12 cellular contexts compared by ENCODE assay signal in genomic region chr1:65247419-65248359, GRCh38.
DNase-seq lines count a peak whose midpoint lies in the region; ATAC-seq and TF ChIP-seq lines count a peak whose summit lies in the region.
"Had no signal": no experiment of that assay in that cellular context is flagged by ENCODE, and none has a peak within 500 bp of the region (broad histone marks: within the 10 kb centered on the region; RNA-seq: fewer than 3 reads in every experiment).

No MANE protein-coding gene starts in this region.

- peak in 3 of 56 donors; percentile 22 to 33 (median 25) for TF ChIP-seq CTCF in dorsolateral prefrontal cortex (IDR thresholded peaks at IDR 0.05 in 54 of 56, conservative IDR thresholded peaks at IDR 0.05 in 2 of 56; ENCODE audit: low read depth in 1 of 56, partially characterized antibody in 56 of 56)
- no peak for TF ChIP-seq CTCF in lower lobe of right lung (IDR thresholded peaks at IDR 0.05)
- no peak for TF ChIP-seq CTCF in OCI-LY7 (conservative IDR thresholded peaks at IDR 0.05; ENCODE audit: low read length)

- ATAC-seq in activated CD4-positive, alpha-beta T cell treated with anti-CD3 and anti-CD28 coated beads for 36 hours = no peak
- ATAC-seq in lower lobe of right lung = no peak
- no peak for ATAC-seq in GM18867 (IDR thresholded peaks at IDR 0.05; ENCODE audit: unreplicated experiment)

- no peaks in the 10 kb centered on the region for H3K9me3 Mint-ChIP-seq in activated CD4-positive, alpha-beta T cell treated with anti-CD3 and anti-CD28 coated beads, Interleukin-2, amount 10 ng/mL, durations not matched to agents 24 days and 14 days
- no peaks in the 10 kb centered on the region for H3K9me3 Mint-ChIP-seq in activated CD4-positive, alpha-beta T cell treated with anti-CD3 and anti-CD28 coated beads for 36 hours (ENCODE audit: low read depth)

- peaks cover 35% of the 10 kb centered on the region for H3K27me3 Mint-ChIP-seq in activated CD4-positive, alpha-beta T cell treated with anti-CD3 and anti-CD28 coated beads, Interleukin-2, amount 10 ng/mL, durations not matched to agents 24 days and 14 days
- H3K27me3 Mint-ChIP-seq in activated CD4-positive, alpha-beta T cell treated with anti-CD3 and anti-CD28 coated beads for 36 hours = peaks cover 20% of the 10 kb centered on the region

- BruUV-seq in OCI-LY7 (replicated peaks; lab: Mats Ljungman, UMichigan) = no TSS peak

- peak; percentile 45 for DNase-seq in activated CD4-positive, alpha-beta T cell treated with anti-CD3 and anti-CD28 coated beads, Interleukin-2, amount 10 ng/mL, durations not matched to agents 24 days and 14 days
- DNase-seq in activated CD4-positive, alpha-beta T cell treated with anti-CD3 and anti-CD28 coated beads for 36 hours = no peak
- peak in 2 of 10 donors; percentile 26 to 37 for DNase-seq in dorsolateral prefrontal cortex
- DNase-seq in lower lobe of right lung = no peak
- DNase-seq in OCI-LY7 (ENCODE audit: low spot score) = no peak
- no peak for DNase-seq in activated effector memory CD4-positive, alpha-beta T cell treated with anti-CD3 and anti-CD28 coated beads, Interleukin-2, amount 50 U/mL, for 16 hours
- DNase-seq in SIG-M5 treated with dmso at 0.1 percent for 504 hours (lab: John Stamatoyannopoulos, UW; ENCODE audit: unreplicated experiment) = no peak
- DNase-seq: BE2C, NCI-H82, retina had no signal

- no peaks in the 10 kb centered on the region for H4K20me1 ChIP-seq in OCI-LY7 (ENCODE audit: insufficient read depth, low read length)

- no peaks in the 10 kb centered on the region for H3K36me3 ChIP-seq in lower lobe of right lung
- H3K36me3 ChIP-seq in OCI-LY7 (ENCODE audit: insufficient read depth, low read length) = no peaks in the 10 kb centered on the region
- H3K36me3 ChIP-seq: BE2C, uterus had no signal

- H3K4me3 Mint-ChIP-seq in activated CD4-positive, alpha-beta T cell treated with anti-CD3 and anti-CD28 coated beads, Interleukin-2, amount 10 ng/mL, durations not matched to agents 24 days and 14 days = no peak overlapping the region
- H3K4me3 Mint-ChIP-seq in activated CD4-positive, alpha-beta T cell treated with anti-CD3 and anti-CD28 coated beads for 36 hours = no peak overlapping the region

- H2AFZ ChIP-seq in OCI-LY7 (ENCODE audit: low read length) = no peak overlapping the region

- CTCF ChIA-PET in activated CD4-positive, alpha-beta T cell treated with anti-CD3 and anti-CD28 coated beads for 36 hours (lab: Charles Lee) = interaction anchor here (1.1 to 1.2 kb wide), 2 partner anchors 11 to 13 kb away, joined by 3 to 4 read pairs; no protein-coding TSS in a partner anchor
- CTCF ChIA-PET in OCI-LY7 (lab: Charles Lee; ENCODE audit: unreplicated experiment) = interaction anchor here (0.5 kb wide), 1 partner anchor 225 kb away, joined by 4 read pairs; no protein-coding TSS in a partner anchor

- peak overlapping the region in 28 of 59 donors; percentile 4 to 57 (median 23) for H3K4me3 ChIP-seq in dorsolateral prefrontal cortex
- H3K4me3 ChIP-seq in lower lobe of right lung = no peak overlapping the region
- no peak overlapping the region for H3K4me3 ChIP-seq in OCI-LY7 (ENCODE audit: low read depth, low read length, poor library complexity, severe bottlenecking)
- H3K4me3 ChIP-seq: uterus had no signal

- intact Hi-C loops in activated CD4-positive, alpha-beta T cell treated with anti-CD3 and anti-CD28 coated beads, Interleukin-2, amount 10 ng/mL, durations not matched to agents 24 days and 14 days (cut with micrococcal nuclease) = no loop called here
- intact Hi-C loops in activated CD4-positive, alpha-beta T cell treated with anti-CD3 and anti-CD28 coated beads for 36 hours (cut with DNase I, micrococcal nuclease) = no loop called here
- intact Hi-C loops in dorsolateral prefrontal cortex (cut with DNase I) = no loop called here
- intact Hi-C loops in lower lobe of right lung (cut with DNase I) = no loop called here
- intact Hi-C loops in OCI-LY7 (cut with micrococcal nuclease; ENCODE audit: unreplicated experiment) = no loop called here

- H3K9me3 ChIP-seq in lower lobe of right lung = no peaks in the 10 kb centered on the region
- H3K9me3 ChIP-seq in OCI-LY7 (ENCODE audit: low read length) = no peaks in the 10 kb centered on the region
- H3K9me3 ChIP-seq: BE2C, uterus had no signal

- H3K27ac Mint-ChIP-seq in activated CD4-positive, alpha-beta T cell treated with anti-CD3 and anti-CD28 coated beads, Interleukin-2, amount 10 ng/mL, durations not matched to agents 24 days and 14 days = no peak overlapping the region
- no peak overlapping the region for H3K27ac Mint-ChIP-seq in activated CD4-positive, alpha-beta T cell treated with anti-CD3 and anti-CD28 coated beads for 36 hours

- no peaks in the 10 kb centered on the region for H3K9me2 ChIP-seq in OCI-LY7 (ENCODE audit: insufficient read depth, low read length)

- H3K79me2 ChIP-seq in OCI-LY7 (ENCODE audit: insufficient read depth, low read depth, low read length) = no peaks in the 10 kb centered on the region

- H3K27me3 ChIP-seq in dorsolateral prefrontal cortex (no peaks in the 10 kb centered on the region), lower lobe of right lung (ENCODE audit: low read depth) (no peaks in the 10 kb centered on the region)
- H3K27me3 ChIP-seq: BE2C, uterus had no signal

- no peak overlapping the region for H3K4me2 ChIP-seq in OCI-LY7 (ENCODE audit: low read length)

- H3K36me3 Mint-ChIP-seq in activated CD4-positive, alpha-beta T cell treated with anti-CD3 and anti-CD28 coated beads, Interleukin-2, amount 10 ng/mL, durations not matched to agents 24 days and 14 days (ENCODE audit: low read depth) = peaks cover 2% of the 10 kb centered on the region
- no peaks in the 10 kb centered on the region for H3K36me3 Mint-ChIP-seq in activated CD4-positive, alpha-beta T cell treated with anti-CD3 and anti-CD28 coated beads for 36 hours (ENCODE audit: low read depth)

- H3K27ac ChIP-seq in dorsolateral prefrontal cortex (peak overlapping the region in 57 of 59 donors; percentile 1 to 100 (median 87)), lower lobe of right lung (peak overlapping the region; percentile 66), OCI-LY7 (ENCODE audit: low read depth, low read length, poor library complexity, severe bottlenecking) (no peak overlapping the region)
- H3K27ac ChIP-seq: uterus had no signal

- POLR2A ChIA-PET in activated CD4-positive, alpha-beta T cell treated with anti-CD3 and anti-CD28 coated beads for 36 hours (lab: Charles Lee) = no interaction called here
- POLR2A ChIA-PET in OCI-LY7 (lab: Charles Lee) = interaction anchor here (0.6 to 1.7 kb wide), 7 partner anchors 12 to 1987 kb away, joined by 3 to 6 read pairs (median 4); partner anchors contain the start of genes LEPR and LEPROT

- no peaks in the 10 kb centered on the region for H3K4me1 Mint-ChIP-seq in activated CD4-positive, alpha-beta T cell treated with anti-CD3 and anti-CD28 coated beads, Interleukin-2, amount 10 ng/mL, durations not matched to agents 24 days and 14 days
- no peaks in the 10 kb centered on the region for H3K4me1 Mint-ChIP-seq in activated CD4-positive, alpha-beta T cell treated with anti-CD3 and anti-CD28 coated beads for 36 hours

- no peaks in the 10 kb centered on the region for H3K4me1 ChIP-seq in lower lobe of right lung
- no peaks in the 10 kb centered on the region for H3K4me1 ChIP-seq in OCI-LY7 (ENCODE audit: insufficient read depth, low read length, poor library complexity, severe bottlenecking)
- H3K4me1 ChIP-seq: BE2C, uterus had no signal
